Comparison of ENCODE assay signal across 8 cellular contexts in genomic region chr4:125741825-125742452, GRCh38.
DNase-seq lines count a peak whose midpoint lies in the region; ATAC-seq and TF ChIP-seq lines count a peak whose summit lies in the region.

No MANE protein-coding gene starts in this region.

- H3K27ac ChIP-seq in HEK293 (ENCODE audit: extremely low read depth, low read depth, low read length) (no peak overlapping the region), left lung (no peak overlapping the region)

- intact Hi-C loops in left lung (cut with DNase I) = loop anchor here in 1 of 2 donors (10.0 kb wide), 1 partner anchor 427 kb away; the partner anchor contains the start of gene FAT4

- POLR2A ChIA-PET in HEK293 (lab: Yijun Ruan, JAX) = no interaction called here

- CTCF ChIA-PET in HEK293 (lab: Yijun Ruan, JAX) = no interaction called here

- no peaks in the 10 kb centered on the region for H3K27me3 ChIP-seq in BE2C
- no peaks in the 10 kb centered on the region for H3K27me3 ChIP-seq in left lung

- no peaks in the 10 kb centered on the region; the same call in none of the 2 replicates for H3K9me3 ChIP-seq in BE2C
- no peaks in the 10 kb centered on the region for H3K9me3 ChIP-seq in HEK293 (ENCODE audit: control insufficient read depth, insufficient read depth, low read depth, low read length)
- peaks cover 0 to 11% of the 10 kb centered on the region in 2 donors for H3K9me3 ChIP-seq in left lung

- no peak overlapping the region for H3K4me3 ChIP-seq in BE2C (ENCODE audit: low read depth, low read length)
- no peak overlapping the region for H3K4me3 ChIP-seq in HEK293 (ENCODE audit: low read depth, low read length)
- H3K4me3 ChIP-seq in left lung = no peak overlapping the region

- peak; percentile 80 for ATAC-seq in left lung
- no peak for ATAC-seq in esophagus mucosa

- no peaks in the 10 kb centered on the region for H3K4me1 ChIP-seq in BE2C
- no peaks in the 10 kb centered on the region for H3K4me1 ChIP-seq in HEK293 (ENCODE audit: control insufficient read depth, insufficient read depth, low read length)
- H3K4me1 ChIP-seq in left lung = peaks cover 3 to 6% of the 10 kb centered on the region in 2 donors

- peak; percentile 61 for TF ChIP-seq CTCF in BE2C (IDR thresholded peaks at IDR 0.05; ENCODE audit: low read depth, low read length)
- TF ChIP-seq CTCF in HEK293 (tag by site-specific recombination; IDR thresholded peaks at IDR 0.05) = no peak
- peak; percentile 51 for TF ChIP-seq CTCF in left lung (IDR thresholded peaks at IDR 0.05)

- H3K36me3 ChIP-seq in BE2C = no peaks in the 10 kb centered on the region
- H3K36me3 ChIP-seq in HEK293 (ENCODE audit: control insufficient read depth in 2 of 2, insufficient read depth in 1 of 2, low read length in 2 of 2) = no peaks in the 10 kb centered on the region
- H3K36me3 ChIP-seq in left lung = no peaks in the 10 kb centered on the region

- DNase-seq in BE2C (no peak), amniotic epithelial cell (ENCODE audit: low read depth) (peak; percentile 47), left lung (no peak), Ammon's horn (ENCODE audit: low spot score) (no peak), DMS114 treated with DMSO at 0.1 percent for 48 hours (lab: John Stamatoyannopoulos, UW; ENCODE audit: unreplicated experiment) (no peak)
- no peak for DNase-seq in central memory CD4-positive, alpha-beta T cell

TF ChIP-seq in HEK293, 187 proteins besides CTCF, POLR2A, EP300 and RAD21:
- TF ChIP-seq ZNF654 (tag by site-specific recombination; IDR thresholded peaks at IDR 0.05; ENCODE audit: low read depth) (peak; percentile 36), ZNF704 (tag by site-specific recombination; IDR thresholded peaks at IDR 0.05) (no peak)
